9 cellular contexts compared by ENCODE assay signal in the genomic region with DNA sequence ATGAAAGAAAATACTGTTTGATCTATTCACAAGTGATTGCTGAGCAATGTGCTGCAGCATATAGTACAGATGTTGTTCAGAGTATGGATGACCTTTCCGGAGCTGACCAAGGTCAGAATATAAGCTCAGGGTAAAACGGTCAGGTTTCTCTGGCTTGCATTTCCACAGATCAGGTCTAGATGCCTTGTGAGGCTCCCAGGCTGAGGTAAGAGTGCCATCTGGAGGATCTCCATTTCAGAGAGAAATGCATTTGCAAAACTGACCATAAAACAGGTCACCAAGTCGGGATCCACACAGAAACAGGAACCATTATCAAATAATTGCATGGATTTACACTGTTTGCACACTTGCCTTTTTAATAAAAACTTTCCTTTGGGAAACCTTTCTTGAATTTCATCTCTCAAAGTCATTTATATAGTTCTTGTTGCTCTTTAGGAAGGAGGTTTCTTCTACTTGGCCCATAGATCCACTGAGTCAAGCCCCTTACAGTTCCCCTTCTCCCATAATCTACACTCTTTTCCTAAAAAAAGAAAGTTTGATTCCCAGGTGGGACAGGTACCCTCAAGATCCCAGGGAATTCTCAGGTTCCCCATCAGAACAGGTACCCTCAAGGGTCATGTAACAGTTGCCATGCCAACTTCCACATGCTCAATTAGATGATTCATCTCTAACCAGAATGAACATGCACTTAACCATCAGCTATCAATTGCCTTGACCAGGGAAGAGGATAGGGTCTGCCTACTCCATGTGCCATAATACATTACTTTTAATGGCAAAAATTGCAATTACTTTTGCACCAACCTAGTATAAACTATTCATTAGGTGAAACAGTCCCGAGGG. TPM values are rescaled to one million over a fixed set of nuclear protein-coding genes. Genes with fewer than 3 reads are reported as not detected.
DNase-seq lines count a peak whose midpoint lies in the region; ATAC-seq, FAIRE-seq and TF ChIP-seq lines count a peak whose summit lies in the region.
"Had no signal": no experiment of that assay in that cellular context is flagged by ENCODE, and none has a peak within 500 bp of the region (broad histone marks: within the 10 kb centered on the region; RNA-seq: fewer than 3 reads in every experiment).

No MANE protein-coding gene starts in this region.

- in situ Hi-C loops in K562 (cut with MboI), result loop anchor here (5.0 kb wide), 1 partner anchor 424 kb away; no protein-coding TSS in a partner anchor

- H3K27me3 ChIP-seq in K562 (ENCODE audit: control insufficient read depth in 2 of 2, insufficient read depth in 2 of 2, low read length in 2 of 2) (no peaks in the 10 kb centered on the region), thoracic aorta (replicated peaks; ENCODE audit: insufficient read depth) (no peaks in the 10 kb centered on the region)
- H3K27me3 ChIP-seq: BLaER1 treated with 17β-estradiol and CSF1 and Interleukin-3, amounts not matched to agents 10 nM and 100 nM had no signal

- DNase-seq in NK-92 treated with Interleukin-12 subunit alpha and Interleukin-12 subunit beta, amount 100 ng/mL, for 24 hours (lab: John Stamatoyannopoulos, UW), result peak; percentile 18
- DNase-seq in NK-92 (lab: John Stamatoyannopoulos, UW; ENCODE audit: unreplicated experiment) (no peak), NCI-H2196 (lab: John Stamatoyannopoulos, UW; ENCODE audit: unreplicated experiment) (peak; percentile 64), K562 (ENCODE audit: extremely low read depth in 1 of 4, low spot score in 3 of 4) (peak; percentile 40 to 80 (median 52)), inferior parietal cortex (ENCODE audit: extremely low spot score) (peak; percentile 91), thoracic aorta (ENCODE audit: low spot score) (no peak)

- H3K4me3 ChIP-seq in K562, result no peak overlapping the region
- H3K4me3 ChIP-seq in thoracic aorta, result no peak overlapping the region
- H3K4me3 ChIP-seq: BLaER1 treated with 17β-estradiol and CSF1 and Interleukin-3, amounts not matched to agents 10 nM and 100 nM had no signal

- no peak for TF ChIP-seq POLR2A in K562 (conservative IDR thresholded peaks at IDR 0.05)

- POLR2A ChIA-PET in K562 (lab: Yijun Ruan, JAX), result interaction anchor here (0.6 kb wide), 1 partner anchor 11 kb away, joined by 4 read pairs; no protein-coding TSS in a partner anchor

- no peaks in the 10 kb centered on the region for H3K79me2 ChIP-seq in K562 (ENCODE audit: control insufficient read depth, insufficient read depth, low read length)

- WGBS in K562 (ENCODE audit: insufficient coverage, low coverage, missing lambda C conversion rate), result 24% methylated on average over 4 of the region's 4 CpGs

- TF ChIP-seq RAD21 in K562 (CRISPR knock-in tag; conservative IDR thresholded peaks at IDR 0.05 in 1 of 2, IDR thresholded peaks at IDR 0.05 in 1 of 2), result peak; percentile 95 to 97

- FAIRE-seq in K562 (lab: Jason Lieb, UNC), result peak; percentile 87

- no TSS peak for BruUV-seq in K562 (replicated peaks; lab: Mats Ljungman, UMichigan)

- intact Hi-C loops in K562 (cut with micrococcal nuclease), result loop anchor here (1.0 to 5.0 kb wide), 5 partner anchors 40 to 426 kb away; no protein-coding TSS in a partner anchor

- H3K36me3 ChIP-seq in K562 (ENCODE audit: control insufficient read depth, insufficient read depth, low read length) (peaks cover 27% of the 10 kb centered on the region), thoracic aorta (no peaks in the 10 kb centered on the region)

- no peak overlapping the region for H3K9ac ChIP-seq in K562 (ENCODE audit: insufficient read depth in 1 of 2, low read depth in 2 of 2, low read length in 2 of 2)
- H3K9ac ChIP-seq: BLaER1 treated with 17β-estradiol and CSF1 and Interleukin-3, amounts not matched to agents 10 nM and 100 nM had no signal

- H4K20me1 ChIP-seq in K562 (replicated peaks; ENCODE audit: control insufficient read depth, insufficient read depth, low read length), result no peaks in the 10 kb centered on the region
- H4K20me1 ChIP-seq: BLaER1 treated with 17β-estradiol and CSF1 and Interleukin-3, amounts not matched to agents 10 nM and 100 nM had no signal

- CTCF ChIA-PET in K562 (lab: Yijun Ruan, JAX; ENCODE audit: low intra/inter-chr PET ratio), result interaction anchor here (2.0 to 2.1 kb wide), 2 partner anchors 144 to 425 kb away, joined by 15 to 24 read pairs; no protein-coding TSS in a partner anchor

- no peak overlapping the region; the same call in 1 of the 2 replicates for H2AFZ ChIP-seq in K562 (ENCODE audit: low read depth, low read length)

- H3K27ac ChIP-seq in K562 (ENCODE audit: extremely low read depth, low read depth, low read length) (no peak overlapping the region), thoracic aorta (no peak overlapping the region)
- H3K27ac ChIP-seq: BLaER1 treated with 17β-estradiol and CSF1 and Interleukin-3, amounts not matched to agents 10 nM and 100 nM had no signal

- H3K4me2 ChIP-seq in K562 (ENCODE audit: insufficient read depth, low read length), result no peak overlapping the region

- H3K4me1 ChIP-seq in K562 (replicated peaks in 1 of 2; ENCODE audit: control insufficient read depth in 2 of 2, insufficient read depth in 2 of 2, low read length in 2 of 2), result peaks cover 7 to 13% of the 10 kb centered on the region in 2 experiments; a peak in 4 of 5 replicates
- H3K4me1 ChIP-seq in thoracic aorta (ENCODE audit: control insufficient read depth in 1 of 2, low read depth in 2 of 2), result peaks cover 0 to 17% of the 10 kb centered on the region in 2 donors

- H3K9me1 ChIP-seq in K562 (ENCODE audit: control insufficient read depth, insufficient read depth, low read length), result no peaks in the 10 kb centered on the region

- H3K9me3 ChIP-seq in K562 (replicated peaks; ENCODE audit: control insufficient read depth, insufficient read depth, low read depth, low read length), result no peaks in the 10 kb centered on the region
- no peaks in the 10 kb centered on the region for H3K9me3 ChIP-seq in thoracic aorta
- H3K9me3 ChIP-seq: BLaER1 treated with 17β-estradiol and CSF1 and Interleukin-3, amounts not matched to agents 10 nM and 100 nM had no signal

- no peak for TF ChIP-seq EP300 in K562 (IDR thresholded peaks at IDR 0.05; ENCODE audit: low read length)

- peak; percentile 93 for ATAC-seq in K562
- no peak for ATAC-seq in thoracic aorta (ENCODE audit: insufficient number of reproducible peaks, low FRiP score, low read depth)
- ATAC-seq in GM21619 (IDR thresholded peaks at IDR 0.05; ENCODE audit: unreplicated experiment), result no peak
- ATAC-seq in HG03565 (IDR thresholded peaks at IDR 0.05; ENCODE audit: unreplicated experiment), result no peak

- TF ChIP-seq CTCF in K562 (IDR thresholded peaks at IDR 0.05 in 2 of 3, conservative IDR thresholded peaks at IDR 0.05 in 1 of 3; ENCODE audit: insufficient read depth in 2 of 3, low read depth in 1 of 3, low read length in 3 of 3), result peak; percentile 78 to 91 (median 78)
- TF ChIP-seq CTCF in thoracic aorta (IDR thresholded peaks at IDR 0.05), result peak; percentile 57

RNA-seq across cellular contexts. Expression of gene TMPRSS5, which starts 25.0 kb away (rescaled TPM):
- 0.62 and 1.2 TPM in 2 replicates for total RNA-seq in K562 (2011; cell fraction: chromatin; rRNA removed; ENCODE audit: low replicate concordance)
- 0.83 and 1.2 TPM in 2 replicates for total RNA-seq in K562 (2011; cell fraction: nucleolus; rRNA removed)
- total RNA-seq in K562 (2011; cell fraction: nucleoplasm; rRNA removed), result 0.61 and 0.81 TPM in 2 replicates
- 0.57 TPM in 1 of 2 replicates, not detected in the other for total RNA-seq in K562 (2014; rRNA removed)
- total RNA-seq in K562 (2014; rRNA removed; fragmentation: Illumina TruSeq; extraction: Trizol), result 0.18 TPM in 1 of 2 replicates, not detected in the other
- total RNA-seq in K562 (2015; rRNA removed; fragmentation: Illumina TruSeq; extraction: Trizol), result 0.15 and 0.18 TPM in 2 replicates
- total RNA-seq in K562 (2021), result 0.34 and 0.49 TPM in 2 replicates
- 0.17 and 0.24 TPM in 2 replicates for polyA plus RNA-seq in K562 (2011; rRNA removed)
- polyA plus RNA-seq in K562 (2011; cell fraction: cytosol; rRNA removed), result 0.22 and 0.24 TPM in 2 replicates
- polyA plus RNA-seq in K562 (2011; cell fraction: nucleus; rRNA removed), result 1.8 and 2.2 TPM in 2 replicates
- polyA plus RNA-seq in K562 (2012), result 0.22 and 0.26 TPM in 2 replicates
- 0.07 and 0.08 TPM in 2 replicates for polyA plus RNA-seq in K562 (2014; fragmentation: Illumina TruSeq; extraction: Trizol)
- polyA plus RNA-seq in K562 (2014; fragmentation: Nextera tagmentation; extraction: Ambion mirVana), result under 1 TPM; 0.08 to 0.10 TPM
- 0.27 and 0.61 TPM in 2 replicates for polyA plus RNA-seq in K562 (2014; rRNA removed)
- polyA minus RNA-seq in K562 (2011; rRNA and poly(A)+ RNA removed), result 0.30 TPM in 1 of 2 replicates, not detected in the other
- polyA minus RNA-seq in K562 (2011; cell fraction: cytosol; rRNA and poly(A)+ RNA removed), result not detected in 2 replicates
- 0.54 and 0.56 TPM in 2 replicates for polyA minus RNA-seq in K562 (2011; cell fraction: nucleus; rRNA and poly(A)+ RNA removed)
- 1 to 10 TPM in 1 of 2 donors, not detected in 1; 2.0 TPM for total RNA-seq in thoracic aorta

RNA-seq across cellular contexts. Expression of gene ZW10, which starts 42.4 kb away (rescaled TPM):
- 10.8 and 19.2 TPM in 2 replicates for total RNA-seq in K562 (2011; cell fraction: chromatin; rRNA removed; ENCODE audit: low replicate concordance)
- total RNA-seq in K562 (2011; cell fraction: nucleolus; rRNA removed), result 5.3 and 6.2 TPM in 2 replicates
- total RNA-seq in K562 (2011; cell fraction: nucleoplasm; rRNA removed), result 7.5 and 7.8 TPM in 2 replicates
- total RNA-seq in K562 (2014; rRNA removed), result 23.7 and 24.9 TPM in 2 replicates
- 34.3 and 39.3 TPM in 2 replicates for total RNA-seq in K562 (2014; rRNA removed; fragmentation: Illumina TruSeq; extraction: Trizol)
- total RNA-seq in K562 (2015; rRNA removed; fragmentation: Illumina TruSeq; extraction: Trizol), result 34.6 and 37.7 TPM in 2 replicates
- total RNA-seq in K562 (2021), result 21.1 and 25.0 TPM in 2 replicates
- polyA plus RNA-seq in K562 (2011; rRNA removed), result 19.0 and 26.9 TPM in 2 replicates
- 9.1 and 12.7 TPM in 2 replicates for polyA plus RNA-seq in K562 (2011; cell fraction: cytosol; rRNA removed)
- 8.2 and 13.0 TPM in 2 replicates for polyA plus RNA-seq in K562 (2011; cell fraction: nucleus; rRNA removed)
- 15.0 and 17.9 TPM in 2 replicates for polyA plus RNA-seq in K562 (2012)
- 27.7 and 30.8 TPM in 2 replicates for polyA plus RNA-seq in K562 (2014; fragmentation: Illumina TruSeq; extraction: Trizol)
- polyA plus RNA-seq in K562 (2014; fragmentation: Nextera tagmentation; extraction: Ambion mirVana), result 10 to 100 TPM in 1 of 2 experiments, 1 to 10 TPM in 1; 9.4 to 17.3 TPM
- polyA plus RNA-seq in K562 (2014; rRNA removed), result 19.6 and 21.8 TPM in 2 replicates
- polyA minus RNA-seq in K562 (2011; rRNA and poly(A)+ RNA removed), result 36.2 and 36.4 TPM in 2 replicates
- polyA minus RNA-seq in K562 (2011; cell fraction: cytosol; rRNA and poly(A)+ RNA removed), result 10.9 and 16.4 TPM in 2 replicates
- polyA minus RNA-seq in K562 (2011; cell fraction: nucleus; rRNA and poly(A)+ RNA removed), result 13.7 and 22.2 TPM in 2 replicates
- total RNA-seq in thoracic aorta, result 10 to 100 TPM in 1 of 2 donors, 1 to 10 TPM in 1; 5.3 to 18.7 TPM

RNA-seq across cellular contexts. Expression of gene CLDN25, which starts 48.5 kb away (rescaled TPM):
- not detected in 2 replicates for total RNA-seq in K562 (2011; cell fraction: chromatin; rRNA removed; ENCODE audit: low replicate concordance)
- total RNA-seq in K562 (2011; cell fraction: nucleolus; rRNA removed), result not detected in 2 replicates
- total RNA-seq in K562 (2011; cell fraction: nucleoplasm; rRNA removed), result not detected in 2 replicates
- total RNA-seq in K562 (2014; rRNA removed) (not detected in 2 replicates), K562 (2014; rRNA removed; fragmentation: Illumina TruSeq; extraction: Trizol) (not detected in 2 replicates), K562 (2015; rRNA removed; fragmentation: Illumina TruSeq; extraction: Trizol) (not detected in 2 replicates), K562 (2021) (not detected in 2 replicates), thoracic aorta (not detected)
- polyA plus RNA-seq in K562 (2011; rRNA removed) (not detected in 2 replicates), K562 (2014; fragmentation: Illumina TruSeq; extraction: Trizol) (not detected in 2 replicates), K562 (2014; fragmentation: Nextera tagmentation; extraction: Ambion mirVana) (not detected), K562 (2014; rRNA removed) (not detected in 2 replicates)
- not detected in 2 replicates for polyA plus RNA-seq in K562 (2011; cell fraction: cytosol; rRNA removed)
- polyA plus RNA-seq in K562 (2011; cell fraction: nucleus; rRNA removed), result not detected in 2 replicates
- polyA plus RNA-seq in K562 (2012), result not detected in 2 replicates
- not detected in 2 replicates for polyA minus RNA-seq in K562 (2011; rRNA and poly(A)+ RNA removed)
- polyA minus RNA-seq in K562 (2011; cell fraction: cytosol; rRNA and poly(A)+ RNA removed), result not detected in 2 replicates
- not detected in 2 replicates for polyA minus RNA-seq in K562 (2011; cell fraction: nucleus; rRNA and poly(A)+ RNA removed)

Comparison
In these comparisons a context has a peak if more than half of its experiments do, and no peak if none do; other contexts are left out.
1. DNase-seq: peak in NK-92 treated with Interleukin-12 subunit alpha and Interleukin-12 subunit beta, amount 100 ng/mL, for 24 hours (single experiment), NCI-H2196 (single experiment), K562 (4 of 4) and inferior parietal cortex (single experiment); none in NK-92 (single experiment) and thoracic aorta (single experiment).